ENCODE assay signal across 8 cellular contexts in genomic region chr14:63045612-63046320, GRCh38. TPM values are rescaled to one million over a fixed set of nuclear protein-coding genes. Genes with fewer than 3 reads are reported as not detected.
DNase-seq lines count a peak whose midpoint lies in the region; ATAC-seq and TF ChIP-seq lines count a peak whose summit lies in the region.

No MANE protein-coding gene starts in this region.

- H3K4me3 ChIP-seq in AG04450 (ENCODE audit: low read depth, low read length): peak overlapping the region; percentile 64
- H3K4me3 ChIP-seq in cardiac muscle cell: peak overlapping the region; percentile 27
- H3K4me3 ChIP-seq in skeletal muscle cell (ENCODE audit: low read depth, low read length): peak overlapping the region; percentile 30
- H3K4me3 ChIP-seq in transverse colon: peak overlapping the region in 2 of 4 donors; percentile 4 to 33

- no peaks in the 10 kb centered on the region for H3K9me3 ChIP-seq in AG04450 (ENCODE audit: control insufficient read depth, insufficient read depth, low read length)
- no peaks in the 10 kb centered on the region for H3K9me3 ChIP-seq in cardiac muscle cell (ENCODE audit: low read depth)
- no peaks in the 10 kb centered on the region for H3K9me3 ChIP-seq in transverse colon

- in situ Hi-C loops in transverse colon (cut with MboI; ENCODE audit: low pct_ligation_motif_present in 1 of 4, low pct_unique_long_range_greater_than_20kb in 1 of 4, low sequenced_read_pairs in 3 of 4): no loop called here

- H3K36me3 ChIP-seq in cardiac muscle cell: no peaks in the 10 kb centered on the region
- H3K36me3 ChIP-seq in transverse colon: no peaks in the 10 kb centered on the region

- 16% methylated on average over 42 of the region's 70 CpGs; no CpG with 5 or more reads in 1 of the 2 donors for WGBS in transverse colon (ENCODE audit: low coverage in 1 of 2), 2 donors

- H3K27ac ChIP-seq in AG04450 (ENCODE audit: low read depth, low read length) (no peak overlapping the region), cardiac muscle cell (no peak overlapping the region), transverse colon (no peak overlapping the region)

- H3K27me3 ChIP-seq in AG04450 (ENCODE audit: control insufficient read depth, insufficient read depth, low read length) (peaks cover 29% of the 10 kb centered on the region), cardiac muscle cell (peaks cover 76% of the 10 kb centered on the region), transverse colon (peaks cover 63% of the 10 kb centered on the region)

- POLR2A ChIA-PET in AG04450 (lab: Yijun Ruan, JAX): no interaction called here

- CTCF ChIA-PET in AG04450 (lab: Charles Lee): interaction anchor here (0.6 to 0.7 kb wide), 2 partner anchors 234 to 882 kb away, joined by 3 read pairs; no protein-coding TSS in a partner anchor

- H3K4me1 ChIP-seq in cardiac muscle cell (ENCODE audit: low read depth): no peaks in the 10 kb centered on the region
- H3K4me1 ChIP-seq in transverse colon: peaks cover 0 to 15% (median 6%) of the 10 kb centered on the region in 4 donors

- TF ChIP-seq EP300 in transverse colon (IDR thresholded peaks at IDR 0.05; ENCODE audit: low read depth): no peak

- 0 out of 2 replicates have a peak, but pooled peaks have one; percentile 15 for TF ChIP-seq CTCF in AG04450 (IDR thresholded peaks at IDR 0.05; ENCODE audit: low read depth, low read length)
- no peak for TF ChIP-seq CTCF in cardiac muscle cell (IDR thresholded peaks at IDR 0.05; ENCODE audit: low read depth, low read length)
- TF ChIP-seq CTCF in transverse colon (IDR thresholded peaks at IDR 0.05): no peak

- TF ChIP-seq POLR2A in transverse colon (IDR thresholded peaks at IDR 0.05): no peak

- intact Hi-C loops in transverse colon (cut with DNase I; ENCODE audit: low total_unique reads): no loop called here

- ATAC-seq in HG02885 (IDR thresholded peaks at IDR 0.05; ENCODE audit: poor library complexity, unreplicated experiment) (peak; percentile 23), GM18519 (IDR thresholded peaks at IDR 0.05; ENCODE audit: low FRiP score, unreplicated experiment) (no peak), GM21360 (IDR thresholded peaks at IDR 0.05; ENCODE audit: unreplicated experiment) (no peak)

- DNase-seq in AG04450 (ENCODE audit: low read depth, low spot score): peak; percentile 26
- peak; percentile 16 for DNase-seq in RPMI8226
- peak; percentile 36 to 68 for DNase-seq in cardiac muscle cell (ENCODE audit: low read depth in 1 of 2, low spot score in 1 of 2)
- no peak for DNase-seq in skeletal muscle cell (ENCODE audit: low read depth)
- DNase-seq in transverse colon: no peak

RNA-seq across cellular contexts. Expression of gene KCNH5, which starts 0.5 kb away (rescaled TPM):
- polyA plus RNA-seq in AG04450 (2011; rRNA removed): 0.24 TPM in 2 replicates
- 0.69 and 1.3 TPM in 2 replicates for polyA minus RNA-seq in AG04450 (2011; rRNA and poly(A)+ RNA removed)
- 0.04 and 0.06 TPM in 2 replicates for total RNA-seq in cardiac muscle cell
- polyA plus RNA-seq in cardiac muscle cell: 0.46 TPM in 1 of 2 replicates, not detected in the other
- total RNA-seq in transverse colon: under 1 TPM in 1 of 4 donors, not detected in 3; under 0.01 TPM

Comparison
In these comparisons a context has a peak if more than half of its experiments do, and no peak if none do; other contexts are left out.
1. DNase-seq: peak in AG04450 (single experiment), RPMI8226 (single experiment) and cardiac muscle cell (2 of 2); none in skeletal muscle cell (single experiment) and transverse colon (single experiment).